ENCODE assay signal across 1 cellular context in the genomic region with DNA sequence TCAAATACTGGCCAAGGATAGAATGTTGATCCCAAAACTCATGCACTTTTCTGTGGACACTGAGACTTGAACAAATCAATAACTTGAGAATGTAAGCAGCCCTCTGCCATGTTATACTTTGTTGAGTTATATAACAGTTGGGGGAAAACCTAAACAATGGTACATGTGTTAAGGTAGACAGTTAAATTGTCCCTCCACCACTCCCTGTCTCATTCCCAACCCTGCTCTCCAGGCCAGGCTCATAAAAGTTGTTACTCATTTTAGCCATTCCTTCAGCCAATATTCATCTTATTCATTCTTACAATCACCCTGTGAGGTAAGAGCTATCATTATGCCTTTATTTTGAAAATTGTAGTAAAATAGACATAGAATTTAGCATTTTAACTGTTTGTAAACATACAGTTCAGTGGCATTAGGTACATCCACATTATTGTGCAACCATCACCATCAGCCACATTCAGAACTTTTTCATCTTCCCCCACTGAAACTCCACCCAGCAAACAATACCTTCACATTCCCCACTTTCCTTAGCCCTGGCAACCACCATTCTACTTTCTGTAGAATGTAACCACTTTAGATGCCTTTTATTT.
TF ChIP-seq lines count a peak whose summit lies in the region.

No MANE protein-coding gene starts in this region.

TF ChIP-seq in HepG2, 621 proteins besides CTCF, POLR2A, EP300 and RAD21 (continued from another document and continues in another):
- TF ChIP-seq, protein P1, sequence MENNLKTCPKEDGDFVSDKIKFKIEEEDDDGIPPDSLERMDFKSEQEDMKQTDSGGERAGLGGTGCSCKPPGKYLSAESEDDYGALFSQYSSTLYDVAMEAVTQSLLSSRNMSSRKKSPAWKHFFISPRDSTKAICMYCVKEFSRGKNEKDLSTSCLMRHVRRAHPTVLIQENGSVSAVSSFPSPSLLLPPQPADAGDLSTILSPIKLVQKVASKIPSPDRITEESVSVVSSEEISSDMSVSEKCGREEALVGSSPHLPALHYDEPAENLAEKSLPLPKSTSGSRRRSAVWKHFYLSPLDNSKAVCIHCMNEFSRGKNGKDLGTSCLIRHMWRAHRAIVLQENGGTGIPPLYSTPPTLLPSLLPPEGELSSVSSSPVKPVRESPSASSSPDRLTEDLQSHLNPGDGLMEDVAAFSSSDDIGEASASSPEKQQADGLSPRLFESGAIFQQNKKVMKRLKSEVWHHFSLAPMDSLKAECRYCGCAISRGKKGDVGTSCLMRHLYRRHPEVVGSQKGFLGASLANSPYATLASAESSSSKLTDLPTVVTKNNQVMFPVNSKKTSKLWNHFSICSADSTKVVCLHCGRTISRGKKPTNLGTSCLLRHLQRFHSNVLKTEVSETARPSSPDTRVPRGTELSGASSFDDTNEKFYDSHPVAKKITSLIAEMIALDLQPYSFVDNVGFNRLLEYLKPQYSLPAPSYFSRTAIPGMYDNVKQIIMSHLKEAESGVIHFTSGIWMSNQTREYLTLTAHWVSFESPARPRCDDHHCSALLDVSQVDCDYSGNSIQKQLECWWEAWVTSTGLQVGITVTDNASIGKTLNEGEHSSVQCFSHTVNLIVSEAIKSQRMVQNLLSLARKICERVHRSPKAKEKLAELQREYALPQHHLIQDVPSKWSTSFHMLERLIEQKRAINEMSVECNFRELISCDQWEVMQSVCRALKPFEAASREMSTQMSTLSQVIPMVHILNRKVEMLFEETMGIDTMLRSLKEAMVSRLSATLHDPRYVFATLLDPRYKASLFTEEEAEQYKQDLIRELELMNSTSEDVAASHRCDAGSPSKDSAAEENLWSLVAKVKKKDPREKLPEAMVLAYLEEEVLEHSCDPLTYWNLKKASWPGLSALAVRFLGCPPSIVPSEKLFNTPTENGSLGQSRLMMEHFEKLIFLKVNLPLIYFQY (CRISPR knock-in tag; IDR thresholded peaks at IDR 0.05; ENCODE audit: borderline replicate concordance): no peak
- TF ChIP-seq, protein P2, sequence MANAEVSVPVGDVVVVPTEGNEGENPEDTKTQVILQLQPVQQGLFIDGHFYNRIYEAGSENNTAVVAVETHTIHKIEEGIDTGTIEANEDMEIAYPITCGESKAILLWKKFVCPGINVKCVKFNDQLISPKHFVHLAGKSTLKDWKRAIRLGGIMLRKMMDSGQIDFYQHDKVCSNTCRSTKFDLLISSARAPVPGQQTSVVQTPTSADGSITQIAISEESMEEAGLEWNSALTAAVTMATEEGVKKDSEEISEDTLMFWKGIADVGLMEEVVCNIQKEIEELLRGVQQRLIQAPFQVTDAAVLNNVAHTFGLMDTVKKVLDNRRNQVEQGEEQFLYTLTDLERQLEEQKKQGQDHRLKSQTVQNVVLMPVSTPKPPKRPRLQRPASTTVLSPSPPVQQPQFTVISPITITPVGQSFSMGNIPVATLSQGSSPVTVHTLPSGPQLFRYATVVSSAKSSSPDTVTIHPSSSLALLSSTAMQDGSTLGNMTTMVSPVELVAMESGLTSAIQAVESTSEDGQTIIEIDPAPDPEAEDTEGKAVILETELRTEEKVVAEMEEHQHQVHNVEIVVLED (CRISPR knock-in tag; IDR thresholded peaks at IDR 0.05; ENCODE audit: borderline replicate concordance): no peak
- TF ChIP-seq, protein P3, sequence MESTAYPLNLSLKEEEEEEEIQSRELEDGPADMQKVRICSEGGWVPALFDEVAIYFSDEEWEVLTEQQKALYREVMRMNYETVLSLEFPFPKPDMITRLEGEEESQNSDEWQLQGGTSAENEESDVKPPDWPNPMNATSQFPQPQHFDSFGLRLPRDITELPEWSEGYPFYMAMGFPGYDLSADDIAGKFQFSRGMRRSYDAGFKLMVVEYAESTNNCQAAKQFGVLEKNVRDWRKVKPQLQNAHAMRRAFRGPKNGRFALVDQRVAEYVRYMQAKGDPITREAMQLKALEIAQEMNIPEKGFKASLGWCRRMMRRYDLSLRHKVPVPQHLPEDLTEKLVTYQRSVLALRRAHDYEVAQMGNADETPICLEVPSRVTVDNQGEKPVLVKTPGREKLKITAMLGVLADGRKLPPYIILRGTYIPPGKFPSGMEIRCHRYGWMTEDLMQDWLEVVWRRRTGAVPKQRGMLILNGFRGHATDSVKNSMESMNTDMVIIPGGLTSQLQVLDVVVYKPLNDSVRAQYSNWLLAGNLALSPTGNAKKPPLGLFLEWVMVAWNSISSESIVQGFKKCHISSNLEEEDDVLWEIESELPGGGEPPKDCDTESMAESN (CRISPR knock-in tag; conservative IDR thresholded peaks at IDR 0.05): no peak
- TF ChIP-seq HDAC6 (IDR thresholded peaks at IDR 0.05; ENCODE audit: low read depth, low read length): no peak
- TF ChIP-seq ZNF335 (CRISPR knock-in tag; IDR thresholded peaks at IDR 0.05): no peak
- 0 out of 2 replicates have a peak, but pooled peaks have one; percentile 6 for TF ChIP-seq AKAP8 (CRISPR knock-in tag; IDR thresholded peaks at IDR 0.05)
- TF ChIP-seq MLLT10 (CRISPR knock-in tag; IDR thresholded peaks at IDR 0.05): no peak
- TF ChIP-seq EEA1 (CRISPR knock-in tag; IDR thresholded peaks at IDR 0.05; ENCODE audit: borderline replicate concordance): no peak
- TF ChIP-seq ZNF3 (CRISPR knock-in tag; IDR thresholded peaks at IDR 0.05): no peak
- 0 out of 2 replicates have a peak, but pooled peaks have one; percentile 5 for TF ChIP-seq ESRRA (CRISPR knock-in tag; IDR thresholded peaks at IDR 0.05; ENCODE audit: low read depth)
- no peak for TF ChIP-seq RCOR2 (CRISPR knock-in tag; IDR thresholded peaks at IDR 0.05)
- no peak for TF ChIP-seq SNAI1 (CRISPR knock-in tag; IDR thresholded peaks at IDR 0.05; ENCODE audit: borderline replicate concordance)
- TF ChIP-seq RAD51 (IDR thresholded peaks at IDR 0.05; ENCODE audit: borderline replicate concordance): no peak
- no peak for TF ChIP-seq FOSL2 (CRISPR knock-in tag; IDR thresholded peaks at IDR 0.05)
- 0 out of 2 replicates have a peak, but pooled peaks have one; percentile 63 for TF ChIP-seq ZNF354B (CRISPR knock-in tag; IDR thresholded peaks at IDR 0.05)
- no peak for TF ChIP-seq JUND (CRISPR knock-in tag; IDR thresholded peaks at IDR 0.05)
- no peak for TF ChIP-seq TBL1XR1 (IDR thresholded peaks at IDR 0.05; ENCODE audit: borderline replicate concordance, low read length, partially characterized antibody)
- no peak for TF ChIP-seq ZNF546 (CRISPR knock-in tag; conservative IDR thresholded peaks at IDR 0.05)
- TF ChIP-seq ZMYM2 (CRISPR knock-in tag; IDR thresholded peaks at IDR 0.05): no peak
- no peak for TF ChIP-seq HOXA7 (CRISPR knock-in tag; IDR thresholded peaks at IDR 0.05)
- peak; percentile 73; the same call in 1 of the 2 replicates for TF ChIP-seq GFI1 (CRISPR knock-in tag; IDR thresholded peaks at IDR 0.05; ENCODE audit: borderline replicate concordance)
- TF ChIP-seq NFYC (CRISPR knock-in tag; IDR thresholded peaks at IDR 0.05): no peak
- no peak for TF ChIP-seq PHB2 (IDR thresholded peaks at IDR 0.05; ENCODE audit: partially characterized antibody)
- no peak for TF ChIP-seq FOXA1 (IDR thresholded peaks at IDR 0.05)
- peak; percentile 51; the same call in 1 of the 2 replicates for TF ChIP-seq FOXA1 (CRISPR knock-in tag; IDR thresholded peaks at IDR 0.05)
- no peak for TF ChIP-seq ZFX (CRISPR knock-in tag; IDR thresholded peaks at IDR 0.05; ENCODE audit: low read depth)
- TF ChIP-seq ZSCAN12 (CRISPR knock-in tag; IDR thresholded peaks at IDR 0.05): no peak
- no peak for TF ChIP-seq TAF15 (IDR thresholded peaks at IDR 0.05; ENCODE audit: low read depth, low read length, poor library complexity, severe bottlenecking)
- no peak for TF ChIP-seq ZNF17 (CRISPR knock-in tag; IDR thresholded peaks at IDR 0.05)
- TF ChIP-seq ZNF138 (CRISPR knock-in tag; IDR thresholded peaks at IDR 0.05; ENCODE audit: low read depth): no peak
- TF ChIP-seq, protein P4, sequence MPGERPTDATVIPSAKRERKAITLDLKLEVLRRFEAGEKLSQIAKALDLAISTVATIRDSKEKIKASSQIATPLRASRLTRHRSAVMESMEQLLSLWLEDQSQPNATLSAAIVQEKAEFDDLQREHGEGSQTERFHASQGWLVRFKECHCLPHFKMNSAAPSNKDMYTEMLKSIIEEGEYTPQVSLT (CRISPR knock-in tag; IDR thresholded peaks at IDR 0.05; ENCODE audit: borderline replicate concordance, low read depth): no peak
- no peak for TF ChIP-seq ZNF333 (CRISPR knock-in tag; IDR thresholded peaks at IDR 0.05; ENCODE audit: borderline replicate concordance)
- no peak for TF ChIP-seq ZNF124 (CRISPR knock-in tag; IDR thresholded peaks at IDR 0.05)
- no peak for TF ChIP-seq SALL1 (CRISPR knock-in tag; IDR thresholded peaks at IDR 0.05)
- no peak; the same call in 1 of the 2 replicates for TF ChIP-seq ELF3 (CRISPR knock-in tag; IDR thresholded peaks at IDR 0.05)
- no peak for TF ChIP-seq ZBTB38 (CRISPR knock-in tag; IDR thresholded peaks at IDR 0.05)
- TF ChIP-seq ISX (CRISPR knock-in tag; conservative IDR thresholded peaks at IDR 0.05): no peak
- TF ChIP-seq, protein P5, sequence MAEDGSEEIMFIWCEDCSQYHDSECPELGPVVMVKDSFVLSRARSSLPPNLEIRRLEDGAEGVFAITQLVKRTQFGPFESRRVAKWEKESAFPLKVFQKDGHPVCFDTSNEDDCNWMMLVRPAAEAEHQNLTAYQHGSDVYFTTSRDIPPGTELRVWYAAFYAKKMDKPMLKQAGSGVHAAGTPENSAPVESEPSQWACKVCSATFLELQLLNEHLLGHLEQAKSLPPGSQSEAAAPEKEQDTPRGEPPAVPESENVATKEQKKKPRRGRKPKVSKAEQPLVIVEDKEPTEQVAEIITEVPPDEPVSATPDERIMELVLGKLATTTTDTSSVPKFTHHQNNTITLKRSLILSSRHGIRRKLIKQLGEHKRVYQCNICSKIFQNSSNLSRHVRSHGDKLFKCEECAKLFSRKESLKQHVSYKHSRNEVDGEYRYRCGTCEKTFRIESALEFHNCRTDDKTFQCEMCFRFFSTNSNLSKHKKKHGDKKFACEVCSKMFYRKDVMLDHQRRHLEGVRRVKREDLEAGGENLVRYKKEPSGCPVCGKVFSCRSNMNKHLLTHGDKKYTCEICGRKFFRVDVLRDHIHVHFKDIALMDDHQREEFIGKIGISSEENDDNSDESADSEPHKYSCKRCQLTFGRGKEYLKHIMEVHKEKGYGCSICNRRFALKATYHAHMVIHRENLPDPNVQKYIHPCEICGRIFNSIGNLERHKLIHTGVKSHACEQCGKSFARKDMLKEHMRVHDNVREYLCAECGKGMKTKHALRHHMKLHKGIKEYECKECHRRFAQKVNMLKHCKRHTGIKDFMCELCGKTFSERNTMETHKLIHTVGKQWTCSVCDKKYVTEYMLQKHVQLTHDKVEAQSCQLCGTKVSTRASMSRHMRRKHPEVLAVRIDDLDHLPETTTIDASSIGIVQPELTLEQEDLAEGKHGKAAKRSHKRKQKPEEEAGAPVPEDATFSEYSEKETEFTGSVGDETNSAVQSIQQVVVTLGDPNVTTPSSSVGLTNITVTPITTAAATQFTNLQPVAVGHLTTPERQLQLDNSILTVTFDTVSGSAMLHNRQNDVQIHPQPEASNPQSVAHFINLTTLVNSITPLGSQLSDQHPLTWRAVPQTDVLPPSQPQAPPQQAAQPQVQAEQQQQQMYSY (CRISPR knock-in tag; IDR thresholded peaks at IDR 0.05): no peak
- TF ChIP-seq, protein P6, sequence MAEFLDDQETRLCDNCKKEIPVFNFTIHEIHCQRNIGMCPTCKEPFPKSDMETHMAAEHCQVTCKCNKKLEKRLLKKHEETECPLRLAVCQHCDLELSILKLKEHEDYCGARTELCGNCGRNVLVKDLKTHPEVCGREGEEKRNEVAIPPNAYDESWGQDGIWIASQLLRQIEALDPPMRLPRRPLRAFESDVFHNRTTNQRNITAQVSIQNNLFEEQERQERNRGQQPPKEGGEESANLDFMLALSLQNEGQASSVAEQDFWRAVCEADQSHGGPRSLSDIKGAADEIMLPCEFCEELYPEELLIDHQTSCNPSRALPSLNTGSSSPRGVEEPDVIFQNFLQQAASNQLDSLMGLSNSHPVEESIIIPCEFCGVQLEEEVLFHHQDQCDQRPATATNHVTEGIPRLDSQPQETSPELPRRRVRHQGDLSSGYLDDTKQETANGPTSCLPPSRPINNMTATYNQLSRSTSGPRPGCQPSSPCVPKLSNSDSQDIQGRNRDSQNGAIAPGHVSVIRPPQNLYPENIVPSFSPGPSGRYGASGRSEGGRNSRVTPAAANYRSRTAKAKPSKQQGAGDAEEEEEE (CRISPR knock-in tag; IDR thresholded peaks at IDR 0.05; ENCODE audit: borderline replicate concordance): no peak; the same call in 1 of the 2 replicates
- no peak for TF ChIP-seq RFX5 (IDR thresholded peaks at IDR 0.05; ENCODE audit: low read depth, low read length)
- TF ChIP-seq RARG (CRISPR knock-in tag; IDR thresholded peaks at IDR 0.05; ENCODE audit: low read depth): no peak
- TF ChIP-seq, protein P7, sequence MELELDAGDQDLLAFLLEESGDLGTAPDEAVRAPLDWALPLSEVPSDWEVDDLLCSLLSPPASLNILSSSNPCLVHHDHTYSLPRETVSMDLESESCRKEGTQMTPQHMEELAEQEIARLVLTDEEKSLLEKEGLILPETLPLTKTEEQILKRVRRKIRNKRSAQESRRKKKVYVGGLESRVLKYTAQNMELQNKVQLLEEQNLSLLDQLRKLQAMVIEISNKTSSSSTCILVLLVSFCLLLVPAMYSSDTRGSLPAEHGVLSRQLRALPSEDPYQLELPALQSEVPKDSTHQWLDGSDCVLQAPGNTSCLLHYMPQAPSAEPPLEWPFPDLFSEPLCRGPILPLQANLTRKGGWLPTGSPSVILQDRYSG (CRISPR knock-in tag; IDR thresholded peaks at IDR 0.05): no peak
- TF ChIP-seq, protein P8, sequence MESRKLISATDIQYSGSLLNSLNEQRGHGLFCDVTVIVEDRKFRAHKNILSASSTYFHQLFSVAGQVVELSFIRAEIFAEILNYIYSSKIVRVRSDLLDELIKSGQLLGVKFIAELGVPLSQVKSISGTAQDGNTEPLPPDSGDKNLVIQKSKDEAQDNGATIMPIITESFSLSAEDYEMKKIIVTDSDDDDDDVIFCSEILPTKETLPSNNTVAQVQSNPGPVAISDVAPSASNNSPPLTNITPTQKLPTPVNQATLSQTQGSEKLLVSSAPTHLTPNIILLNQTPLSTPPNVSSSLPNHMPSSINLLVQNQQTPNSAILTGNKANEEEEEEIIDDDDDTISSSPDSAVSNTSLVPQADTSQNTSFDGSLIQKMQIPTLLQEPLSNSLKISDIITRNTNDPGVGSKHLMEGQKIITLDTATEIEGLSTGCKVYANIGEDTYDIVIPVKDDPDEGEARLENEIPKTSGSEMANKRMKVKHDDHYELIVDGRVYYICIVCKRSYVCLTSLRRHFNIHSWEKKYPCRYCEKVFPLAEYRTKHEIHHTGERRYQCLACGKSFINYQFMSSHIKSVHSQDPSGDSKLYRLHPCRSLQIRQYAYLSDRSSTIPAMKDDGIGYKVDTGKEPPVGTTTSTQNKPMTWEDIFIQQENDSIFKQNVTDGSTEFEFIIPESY (CRISPR knock-in tag; IDR thresholded peaks at IDR 0.05): no peak
- peak; percentile 97 for TF ChIP-seq RARA (CRISPR knock-in tag; IDR thresholded peaks at IDR 0.05)
- TF ChIP-seq, protein P9, sequence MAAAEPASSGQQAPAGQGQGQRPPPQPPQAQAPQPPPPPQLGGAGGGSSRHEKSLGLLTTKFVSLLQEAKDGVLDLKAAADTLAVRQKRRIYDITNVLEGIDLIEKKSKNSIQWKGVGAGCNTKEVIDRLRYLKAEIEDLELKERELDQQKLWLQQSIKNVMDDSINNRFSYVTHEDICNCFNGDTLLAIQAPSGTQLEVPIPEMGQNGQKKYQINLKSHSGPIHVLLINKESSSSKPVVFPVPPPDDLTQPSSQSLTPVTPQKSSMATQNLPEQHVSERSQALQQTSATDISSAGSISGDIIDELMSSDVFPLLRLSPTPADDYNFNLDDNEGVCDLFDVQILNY (CRISPR knock-in tag; conservative IDR thresholded peaks at IDR 0.05): no peak
- TF ChIP-seq ZBTB3 (CRISPR knock-in tag; IDR thresholded peaks at IDR 0.05; ENCODE audit: borderline replicate concordance, low read depth): no peak
- TF ChIP-seq CBFB (CRISPR knock-in tag; IDR thresholded peaks at IDR 0.05): no peak
- peak; percentile 18; the same call in 1 of the 2 replicates for TF ChIP-seq SNAPC2 (CRISPR knock-in tag; IDR thresholded peaks at IDR 0.05)
